In the genomic region with DNA sequence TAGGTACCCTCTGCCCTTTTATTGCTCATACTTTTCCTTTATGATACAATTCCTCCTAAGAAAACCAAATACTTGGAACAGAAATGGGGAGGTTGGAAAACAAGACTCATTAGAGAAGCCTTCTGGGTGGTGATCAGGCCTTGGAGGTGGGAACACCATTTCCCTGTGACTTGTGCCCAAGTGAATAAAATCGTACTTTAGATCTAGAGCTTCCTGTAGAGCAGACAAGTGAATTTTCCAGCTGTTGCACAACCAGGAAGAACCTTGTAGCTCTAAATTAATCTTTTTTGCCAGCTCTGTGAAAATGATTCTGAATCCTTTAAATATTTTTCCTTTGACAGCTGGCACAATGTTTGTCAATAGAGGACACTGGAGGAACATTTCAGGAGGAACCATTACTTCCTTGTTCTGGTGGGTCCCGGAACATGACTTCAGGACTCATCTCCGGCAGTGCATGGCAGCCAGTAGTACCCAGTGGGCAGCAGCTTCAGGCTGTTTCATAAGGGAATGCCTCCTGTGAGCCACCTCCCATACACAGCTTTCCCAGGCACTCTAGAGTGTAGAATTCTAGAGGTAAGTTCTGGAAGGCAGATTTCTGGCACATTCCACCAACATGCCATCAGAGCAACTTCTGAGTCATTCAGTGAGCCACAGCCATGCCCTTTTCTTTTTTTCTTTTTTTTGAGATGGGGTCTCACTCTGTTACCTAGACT, we compare ENCODE assay signal across 1 cellular context.
A peak's percentile ranks its signal among the peaks of the same experiment; 100 is the strongest.
TF ChIP-seq lines count a peak whose summit lies in the region.

No MANE protein-coding gene starts in this region.

TF ChIP-seq in HepG2, 621 proteins besides CTCF, POLR2A, EP300 and RAD21:
- peak; percentile 26; the same call in 1 of the 2 replicates for TF ChIP-seq CEBPB (IDR thresholded peaks at IDR 0.05; ENCODE audit: borderline replicate concordance, low read depth, low read length)
- TF ChIP-seq PITX1 (CRISPR knock-in tag; IDR thresholded peaks at IDR 0.05): no peak
- TF ChIP-seq, protein P1, sequence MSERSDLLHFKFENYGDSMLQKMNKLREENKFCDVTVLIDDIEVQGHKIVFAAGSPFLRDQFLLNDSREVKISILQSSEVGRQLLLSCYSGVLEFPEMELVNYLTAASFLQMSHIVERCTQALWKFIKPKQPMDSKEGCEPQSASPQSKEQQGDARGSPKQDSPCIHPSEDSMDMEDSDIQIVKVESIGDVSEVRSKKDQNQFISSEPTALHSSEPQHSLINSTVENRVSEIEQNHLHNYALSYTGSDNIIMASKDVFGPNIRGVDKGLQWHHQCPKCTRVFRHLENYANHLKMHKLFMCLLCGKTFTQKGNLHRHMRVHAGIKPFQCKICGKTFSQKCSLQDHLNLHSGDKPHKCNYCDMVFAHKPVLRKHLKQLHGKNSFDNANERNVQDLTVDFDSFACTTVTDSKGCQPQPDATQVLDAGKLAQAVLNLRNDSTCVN (CRISPR knock-in tag; IDR thresholded peaks at IDR 0.05; ENCODE audit: borderline replicate concordance): 0 out of 2 replicates have a peak, but pooled peaks have one; percentile 20
